12 cellular contexts compared by ENCODE assay signal in the genomic region with DNA sequence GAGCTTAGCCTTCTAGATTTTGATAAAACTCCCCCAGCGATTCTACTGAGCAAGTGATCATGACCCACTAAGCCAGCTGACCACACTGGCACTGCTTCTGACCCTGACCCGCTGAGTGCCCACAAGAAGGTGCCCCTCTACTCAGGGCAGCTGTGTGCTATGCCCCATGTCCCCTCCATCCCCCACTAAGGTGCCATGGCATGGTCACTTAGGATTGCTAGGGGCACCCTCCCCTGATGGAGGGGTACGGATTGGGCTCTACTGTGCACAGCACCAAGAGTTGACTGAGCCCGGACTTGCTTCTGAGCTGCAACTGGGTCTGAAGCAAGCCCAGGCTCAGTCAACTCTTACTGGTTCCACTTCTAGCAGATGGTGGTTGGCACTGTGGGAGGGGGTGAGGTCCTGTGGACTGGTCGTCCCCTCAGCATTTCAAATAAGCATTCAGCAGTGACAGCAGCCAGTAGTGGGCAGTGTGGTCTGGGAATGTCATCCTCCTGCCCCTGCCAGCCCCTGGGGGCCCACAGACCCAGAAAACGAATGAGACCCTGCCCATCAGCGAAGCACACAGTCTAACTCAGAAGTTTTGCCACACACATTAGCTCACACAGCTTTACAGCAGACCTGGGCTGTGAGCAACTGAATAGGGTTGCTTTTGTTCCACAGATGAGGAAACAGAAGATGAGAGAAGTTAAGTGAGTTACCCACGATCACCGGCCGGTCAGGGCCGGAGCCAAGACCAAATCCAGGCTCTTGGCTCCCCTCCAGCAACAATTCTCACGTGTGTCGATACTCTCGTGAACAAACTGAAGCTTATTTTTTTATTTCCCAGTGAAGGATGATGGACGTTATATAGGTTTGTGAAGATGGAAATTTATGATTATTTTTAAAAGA. TPM values are rescaled to one million over a fixed set of nuclear protein-coding genes. Genes with fewer than 3 reads are reported as not detected.
DNase-seq lines count a peak whose midpoint lies in the region; ATAC-seq, FAIRE-seq and TF ChIP-seq lines count a peak whose summit lies in the region.
"Had no signal": no experiment of that assay in that cellular context is flagged by ENCODE, and none has a peak within 500 bp of the region (broad histone marks: within the 10 kb centered on the region; RNA-seq: fewer than 3 reads in every experiment).

No MANE protein-coding gene starts in this region.

- peak; percentile 73 for TF ChIP-seq CTCF in WERI-Rb-1 (IDR thresholded peaks at IDR 0.05; ENCODE audit: low read depth, low read length)
- TF ChIP-seq CTCF in kidney (IDR thresholded peaks at IDR 0.05; ENCODE audit: borderline replicate concordance, extremely low read depth, insufficient read depth): no peak

- FAIRE-seq in kidney (lab: Jason Lieb, UNC): no peak

- no peaks in the 10 kb centered on the region for H3K36me3 ChIP-seq in H7 (replicated peaks; ENCODE audit: control insufficient read depth, insufficient read depth, low read length)
- H3K36me3 ChIP-seq in WERI-Rb-1: no peaks in the 10 kb centered on the region
- H3K36me3 ChIP-seq in kidney (ENCODE audit: control insufficient read depth in 1 of 2, insufficient read depth in 2 of 2, low read length in 2 of 2): no peaks in the 10 kb centered on the region

- H3K36me3 Mint-ChIP-seq in stimulated activated effector memory CD8-positive, alpha-beta T cell treated with anti-CD3 and anti-CD28 coated beads, Interleukin-12 subunit alpha, Interleukin-12 subunit beta, amount 100 ng/mL, for 72 hours: peaks cover 7% of the 10 kb centered on the region
- H3K36me3 Mint-ChIP-seq: activated CD4-positive, alpha-beta memory T cell treated with anti-CD3 and anti-CD28 coated beads for 36 hours had no signal

- no peaks in the 10 kb centered on the region for H3K9me3 ChIP-seq in WERI-Rb-1 (ENCODE audit: severe bottlenecking)
- H3K9me3 ChIP-seq in kidney (ENCODE audit: control insufficient read depth in 1 of 2, low read length in 2 of 2): no peaks in the 10 kb centered on the region

- H3K27ac ChIP-seq in WERI-Rb-1 (no peak overlapping the region), kidney (ENCODE audit: low read depth in 2 of 2, low read length in 2 of 2) (no peak overlapping the region)
- H3K27ac ChIP-seq: PC-9 had no signal

- H3K27ac Mint-ChIP-seq in stimulated activated effector memory CD8-positive, alpha-beta T cell treated with anti-CD3 and anti-CD28 coated beads, Interleukin-12 subunit alpha, Interleukin-12 subunit beta, amount 100 ng/mL, for 72 hours: peak overlapping the region; percentile 76
- H3K27ac Mint-ChIP-seq: activated CD4-positive, alpha-beta memory T cell treated with anti-CD3 and anti-CD28 coated beads for 36 hours; T-helper 2 cell treated with Interferon-gamma antibody and Interleukin-4, amounts not matched to agents 5 μg/mL and 100 μg/mL, for 36 hours had no signal

- no peak overlapping the region for H3K9ac ChIP-seq in kidney (ENCODE audit: low read length in 2 of 2)

- no peak overlapping the region for H3K4me3 ChIP-seq in H7 (ENCODE audit: insufficient read depth, low read depth, low read length)
- H3K4me3 ChIP-seq in WERI-Rb-1 (ENCODE audit: low read depth, low read length): no peak overlapping the region
- H3K4me3 ChIP-seq in kidney (ENCODE audit: low read length in 2 of 2): no peak overlapping the region
- H3K4me3 ChIP-seq: PC-9 had no signal

- H3K9me3 Mint-ChIP-seq in stimulated activated effector memory CD8-positive, alpha-beta T cell treated with anti-CD3 and anti-CD28 coated beads, Interleukin-12 subunit alpha, Interleukin-12 subunit beta, amount 100 ng/mL, for 72 hours: no peaks in the 10 kb centered on the region
- H3K9me3 Mint-ChIP-seq: activated CD4-positive, alpha-beta memory T cell treated with anti-CD3 and anti-CD28 coated beads for 36 hours; T-helper 2 cell treated with Interferon-gamma antibody and Interleukin-4, amounts not matched to agents 5 μg/mL and 100 μg/mL, for 36 hours had no signal

- no peak for ATAC-seq in stimulated activated effector memory CD8-positive, alpha-beta T cell treated with anti-CD3 and anti-CD28 coated beads, Interleukin-12 subunit alpha, Interleukin-12 subunit beta, amount 100 ng/mL, for 72 hours
- no peak for ATAC-seq in HG03045 (IDR thresholded peaks at IDR 0.05; ENCODE audit: unreplicated experiment)

- H3K27me3 ChIP-seq in H7 (ENCODE audit: control insufficient read depth, insufficient read depth, low read length): no peaks in the 10 kb centered on the region
- no peaks in the 10 kb centered on the region for H3K27me3 ChIP-seq in WERI-Rb-1 (ENCODE audit: insufficient read depth, low read depth, severe bottlenecking)

- DNase-seq in H7 (peak; percentile 72), WERI-Rb-1 (no peak), kidney (peak; percentile 48), NCI-H446 (lab: John Stamatoyannopoulos, UW) (no peak), NK-92 (lab: John Stamatoyannopoulos, UW; ENCODE audit: unreplicated experiment) (no peak)
- no peak for DNase-seq in stimulated activated effector memory CD8-positive, alpha-beta T cell treated with anti-CD3 and anti-CD28 coated beads, Interleukin-12 subunit alpha, Interleukin-12 subunit beta, amount 100 ng/mL, for 72 hours (ENCODE audit: low spot score in 2 of 2)
- DNase-seq: activated CD4-positive, alpha-beta memory T cell treated with anti-CD3 and anti-CD28 coated beads for 36 hours; activated effector memory CD4-positive, alpha-beta T cell treated with anti-CD3 and anti-CD28 coated beads, Interleukin-2, amount 50 U/mL, for 16 hours; Calu3; PC-9 had no signal

- peaks cover 25% of the 10 kb centered on the region for H3K4me1 Mint-ChIP-seq in stimulated activated effector memory CD8-positive, alpha-beta T cell treated with anti-CD3 and anti-CD28 coated beads, Interleukin-12 subunit alpha, Interleukin-12 subunit beta, amount 100 ng/mL, for 72 hours

- intact Hi-C loops in kidney (cut with DNase I): no loop called here

- peaks cover 12 to 18% of the 10 kb centered on the region in 2 donors for H3K4me1 ChIP-seq in kidney (ENCODE audit: control insufficient read depth in 1 of 2, insufficient read depth in 1 of 2, low read depth in 1 of 2, low read length in 2 of 2)

- H3K4me3 Mint-ChIP-seq in stimulated activated effector memory CD8-positive, alpha-beta T cell treated with anti-CD3 and anti-CD28 coated beads, Interleukin-12 subunit alpha, Interleukin-12 subunit beta, amount 100 ng/mL, for 72 hours: no peak overlapping the region
- H3K4me3 Mint-ChIP-seq: activated CD4-positive, alpha-beta memory T cell treated with anti-CD3 and anti-CD28 coated beads for 36 hours; T-helper 2 cell treated with Interferon-gamma antibody and Interleukin-4, amounts not matched to agents 5 μg/mL and 100 μg/mL, for 36 hours had no signal

RNA-seq across cellular contexts. Expression of gene FOSL2, which starts 52.1 kb away (rescaled TPM):
- 3.5 and 4.1 TPM in 2 replicates for total RNA-seq in H7 (2014; rRNA removed; shearing (Covaris generic))
- total RNA-seq in kidney: 149 TPM
- polyA plus RNA-seq in kidney (ENCODE audit: insufficient read depth, low read depth, low replicate concordance): 20.6 TPM

Comparison
In these comparisons a context has a peak if more than half of its experiments do, and no peak if none do; other contexts are left out.
1. DNase-seq: peak in H7 (single experiment) and kidney (single experiment); none in WERI-Rb-1 (single experiment), stimulated activated effector memory CD8-positive, alpha-beta T cell treated with anti-CD3 and anti-CD28 coated beads, Interleukin-12 subunit alpha, Interleukin-12 subunit beta, amount 100 ng/mL, for 72 hours (0 of 2), NCI-H446 (0 of 2) and NK-92 (single experiment).
2. RNA of gene FOSL2, which starts 52.1 kb away (total RNA-seq): 149 TPM in kidney (single experiment); 3.5 to 4.1 TPM in H7; every median in the first group is over 10 times any median in the second.